In genomic region chr4:138163171-138163570, GRCh38 we compare ENCODE assay signal across 28 cellular contexts.
DNase-seq lines count a peak whose midpoint lies in the region; ATAC-seq, FAIRE-seq and TF ChIP-seq lines count a peak whose summit lies in the region.
"Had no signal": no experiment of that assay in that cellular context is flagged by ENCODE, and none has a peak within 500 bp of the region (broad histone marks: within the 10 kb centered on the region; RNA-seq: fewer than 3 reads in every experiment).

No MANE protein-coding gene starts in this region.

- TF ChIP-seq POLR2A in K562 (conservative IDR thresholded peaks at IDR 0.05) = no peak; the same call in 1 of the 2 replicates

- in situ Hi-C loops in K562 (cut with MboI) = no loop called here
- in situ Hi-C loops in GM13976 (cut with MboI; ENCODE audit: low sequenced_read_pairs, unreplicated experiment) = no loop called here

- dilution Hi-C loops in keratinocyte (cut with MboI; ENCODE audit: extremely low pct_ligation_motif_present, low sequenced_read_pairs) = no loop called here

- no TSS peak for BruUV-seq in K562 (replicated peaks; lab: Mats Ljungman, UMichigan)

- H3K27me3 Mint-ChIP-seq in natural killer cell treated with Interleukin-12 subunit alpha and Interleukin-12 subunit beta and Interleukin-15 and Interleukin-18, amount 100 ng/mL, for 72 hours = no peaks in the 10 kb centered on the region
- H3K27me3 Mint-ChIP-seq: CD4-positive, alpha-beta memory T cell; CD4-positive, CD25-positive, alpha-beta regulatory T cell had no signal

- H3K9me1 ChIP-seq in K562 (ENCODE audit: control insufficient read depth, insufficient read depth, low read length) (no peaks in the 10 kb centered on the region), keratinocyte (ENCODE audit: control insufficient read depth, extremely low read depth, insufficient read depth, low read length) (no peaks in the 10 kb centered on the region)

- no peak overlapping the region for H3K27ac ChIP-seq in HEK293 (ENCODE audit: extremely low read depth, low read depth, low read length)
- no peak overlapping the region for H3K27ac ChIP-seq in K562 (ENCODE audit: extremely low read depth, low read depth, low read length)
- peak overlapping the region; percentile 10 for H3K27ac ChIP-seq in epithelial cell of prostate
- H3K27ac ChIP-seq in keratinocyte (ENCODE audit: control insufficient read depth, insufficient read depth, low read length) = no peak overlapping the region
- H3K27ac ChIP-seq: BLaER1 had no signal

- 90% methylated on average over 2 of the region's 2 CpGs for WGBS in K562 (ENCODE audit: insufficient coverage, low coverage, missing lambda C conversion rate)

- POLR2A ChIA-PET in HEK293 (lab: Yijun Ruan, JAX) (no interaction called here), K562 (lab: Yijun Ruan, JAX) (interaction anchor here (1.6 kb wide), 1 partner anchor 30 kb away, joined by 3 read pairs; no protein-coding TSS in a partner anchor)

- TF ChIP-seq EP300 in K562 (IDR thresholded peaks at IDR 0.05; ENCODE audit: low read length) = no peak

- TF ChIP-seq RAD21 in K562 (CRISPR knock-in tag; conservative IDR thresholded peaks at IDR 0.05 in 1 of 2, IDR thresholded peaks at IDR 0.05 in 1 of 2) = no peak

- H3K4me1 Mint-ChIP-seq in natural killer cell treated with Interleukin-12 subunit alpha and Interleukin-12 subunit beta and Interleukin-15 and Interleukin-18, amount 100 ng/mL, for 72 hours (ENCODE audit: low read depth in 2 of 2) = no peaks in the 10 kb centered on the region
- H3K4me1 Mint-ChIP-seq: CD14-positive monocyte; CD4-positive, alpha-beta memory T cell; CD4-positive, CD25-positive, alpha-beta regulatory T cell; CD8-positive, alpha-beta memory T cell had no signal

- H3K27ac Mint-ChIP-seq in natural killer cell treated with Interleukin-12 subunit alpha and Interleukin-12 subunit beta and Interleukin-15 and Interleukin-18, amount 100 ng/mL, for 72 hours = no peak overlapping the region
- H3K27ac Mint-ChIP-seq: CD14-positive monocyte; CD4-positive, alpha-beta memory T cell; CD4-positive, CD25-positive, alpha-beta regulatory T cell; CD8-positive, alpha-beta memory T cell had no signal

- ATAC-seq in K562 (no peak), Right ventricle myocardium superior (ENCODE audit: poor library complexity) (no peak), HG03460 (IDR thresholded peaks at IDR 0.05; ENCODE audit: unreplicated experiment) (no peak)
- no peak for ATAC-seq in natural killer cell treated with Interleukin-12 subunit alpha and Interleukin-12 subunit beta and Interleukin-15 and Interleukin-18, amount 100 ng/mL, for 72 hours
- ATAC-seq: GM12878 had no signal

- H3K9me3 Mint-ChIP-seq in natural killer cell treated with Interleukin-12 subunit alpha and Interleukin-12 subunit beta and Interleukin-15 and Interleukin-18, amount 100 ng/mL, for 72 hours = peaks cover 6% of the 10 kb centered on the region

- H3K36me3 ChIP-seq in HEK293 (ENCODE audit: control insufficient read depth in 2 of 2, insufficient read depth in 1 of 2, low read length in 2 of 2) (no peaks in the 10 kb centered on the region), K562 (ENCODE audit: control insufficient read depth, insufficient read depth, low read length) (no peaks in the 10 kb centered on the region; the same call in 1 of the 3 replicates), keratinocyte (ENCODE audit: control insufficient read depth in 2 of 2, extremely low read depth in 1 of 2, insufficient read depth in 2 of 2, low read length in 2 of 2) (no peaks in the 10 kb centered on the region)
- H3K36me3 ChIP-seq: BE2C, BLaER1 had no signal

- H3K79me2 ChIP-seq in K562 (ENCODE audit: control insufficient read depth, insufficient read depth, low read length) (no peaks in the 10 kb centered on the region), keratinocyte (ENCODE audit: control insufficient read depth, insufficient read depth, low read length) (no peaks in the 10 kb centered on the region)

- intact Hi-C loops in K562 (cut with micrococcal nuclease) = no loop called here
- intact Hi-C loops in Right ventricle myocardium superior (cut with DNase I) = no loop called here

- H4K20me1 ChIP-seq in K562 (replicated peaks; ENCODE audit: control insufficient read depth, insufficient read depth, low read length) (no peaks in the 10 kb centered on the region), keratinocyte (ENCODE audit: control insufficient read depth, extremely low read depth, insufficient read depth, low read length) (no peaks in the 10 kb centered on the region)
- H4K20me1 ChIP-seq: BLaER1 had no signal

- H3K4me3 ChIP-seq in HEK293 (ENCODE audit: low read depth, low read length) = no peak overlapping the region
- H3K4me3 ChIP-seq in K562 = no peak overlapping the region
- H3K4me3 ChIP-seq in keratinocyte (ENCODE audit: control insufficient read depth in 2 of 3, extremely low read depth in 1 of 3, insufficient read depth in 2 of 3, low read depth in 1 of 3, low read length in 3 of 3) = no peak overlapping the region
- H3K4me3 ChIP-seq: BLaER1, GM12878 had no signal

- no peak for FAIRE-seq in K562 (lab: Jason Lieb, UNC)
- FAIRE-seq in keratinocyte (lab: Jason Lieb, UNC) = no peak
- FAIRE-seq: GM12878, GM12892, GM19239 had no signal

- H3K4me1 ChIP-seq in HEK293 (ENCODE audit: control insufficient read depth, insufficient read depth, low read length) (no peaks in the 10 kb centered on the region), K562 (replicated peaks in 1 of 2; ENCODE audit: control insufficient read depth in 2 of 2, insufficient read depth in 2 of 2, low read length in 2 of 2) (no peaks in the 10 kb centered on the region), keratinocyte (ENCODE audit: control insufficient read depth, extremely low read depth, insufficient read depth, low read length) (peaks cover 23% of the 10 kb centered on the region)
- H3K4me1 ChIP-seq: BLaER1 had no signal

- CTCF ChIA-PET in HEK293 (lab: Yijun Ruan, JAX) (interaction anchor here (0.6 kb wide), 1 partner anchor 9 kb away, joined by 5 read pairs; no protein-coding TSS in a partner anchor), K562 (lab: Yijun Ruan, JAX; ENCODE audit: low intra/inter-chr PET ratio) (interaction anchor here (0.6 kb wide), 1 partner anchor 319 kb away, joined by 3 read pairs; no protein-coding TSS in a partner anchor)

- H3K36me3 Mint-ChIP-seq in natural killer cell treated with Interleukin-12 subunit alpha and Interleukin-12 subunit beta and Interleukin-15 and Interleukin-18, amount 100 ng/mL, for 72 hours = no peaks in the 10 kb centered on the region
- H3K36me3 Mint-ChIP-seq: CD14-positive monocyte; CD4-positive, alpha-beta memory T cell; CD4-positive, CD25-positive, alpha-beta regulatory T cell; CD8-positive, alpha-beta memory T cell had no signal

- no peak overlapping the region for H3K4me2 ChIP-seq in K562 (ENCODE audit: insufficient read depth, low read length)
- peak overlapping the region; percentile 50 for H3K4me2 ChIP-seq in keratinocyte (ENCODE audit: control insufficient read depth, extremely low read depth, insufficient read depth, low read depth, low read length)
- H3K4me2 ChIP-seq: BLaER1 had no signal

- no peak for TF ChIP-seq CTCF in HEK293 (tag by site-specific recombination; IDR thresholded peaks at IDR 0.05)
- no peak for TF ChIP-seq CTCF in K562 (IDR thresholded peaks at IDR 0.05 in 2 of 3, conservative IDR thresholded peaks at IDR 0.05 in 1 of 3; ENCODE audit: insufficient read depth in 2 of 3, low read depth in 1 of 3, low read length in 3 of 3)
- TF ChIP-seq CTCF in keratinocyte (optimal IDR thresholded peaks at IDR 0.05 in 1 of 3, IDR thresholded peaks at IDR 0.05 in 1 of 3, conservative IDR thresholded peaks at IDR 0.05 in 1 of 3; ENCODE audit: extremely low read depth in 1 of 3, insufficient read depth in 2 of 3, low read length in 3 of 3) = no peak
- TF ChIP-seq CTCF in GM13976 (IDR thresholded peaks at IDR 0.05; ENCODE audit: borderline replicate concordance, control extremely low read depth, extremely low read depth, insufficient read depth, missing control alignments) = no peak

- no peaks in the 10 kb centered on the region for H3K27me3 ChIP-seq in K562 (ENCODE audit: control insufficient read depth in 2 of 2, insufficient read depth in 2 of 2, low read length in 2 of 2)
- H3K27me3 ChIP-seq in keratinocyte (ENCODE audit: control insufficient read depth, extremely low read depth, insufficient read depth, low read length) = no peaks in the 10 kb centered on the region
- H3K27me3 ChIP-seq: BE2C, BLaER1 had no signal

- no peak overlapping the region for H3K4me3 Mint-ChIP-seq in natural killer cell treated with Interleukin-12 subunit alpha and Interleukin-12 subunit beta and Interleukin-15 and Interleukin-18, amount 100 ng/mL, for 72 hours
- H3K4me3 Mint-ChIP-seq: CD14-positive monocyte; CD4-positive, alpha-beta memory T cell; CD4-positive, CD25-positive, alpha-beta regulatory T cell; CD8-positive, alpha-beta memory T cell had no signal

- no peaks in the 10 kb centered on the region for H3K9me3 ChIP-seq in HEK293 (ENCODE audit: control insufficient read depth, insufficient read depth, low read depth, low read length)
- H3K9me3 ChIP-seq in K562 (replicated peaks; ENCODE audit: control insufficient read depth, insufficient read depth, low read depth, low read length) = no peaks in the 10 kb centered on the region
- H3K9me3 ChIP-seq in keratinocyte (ENCODE audit: control insufficient read depth, low read depth, low read length) = no peaks in the 10 kb centered on the region
- H3K9me3 ChIP-seq: BE2C, BLaER1 had no signal

- H2AFZ ChIP-seq in K562 (ENCODE audit: low read depth, low read length) = no peak overlapping the region
- no peak overlapping the region for H2AFZ ChIP-seq in keratinocyte (ENCODE audit: control insufficient read depth, low read length)

- DNase-seq in K562 (ENCODE audit: extremely low read depth in 1 of 4, low spot score in 3 of 4) (no peak), epithelial cell of prostate (ENCODE audit: low read depth, low spot score) (no peak), keratinocyte (ENCODE audit: low read depth, low spot score) (no peak), Right ventricle myocardium superior (no peak), GM13976 (ENCODE audit: low spot score) (no peak)
- DNase-seq in natural killer cell treated with Interleukin-12 subunit alpha and Interleukin-12 subunit beta and Interleukin-15 and Interleukin-18, amount 100 ng/mL, for 72 hours (ENCODE audit: low spot score) = no peak
- DNase-seq: 8988T; ACHN; BE2C; C1 segment of cervical spinal cord; CD4-positive, alpha-beta memory T cell; CD4-positive, CD25-positive, alpha-beta regulatory T cell; CD8-positive, alpha-beta memory T cell; COR-L47; DMS 273 treated with DMSO at 0.1 percent for 48 hours; DMS153; DMS53; DMS79; DND-41; EL; GDM1 had no signal

- H3K9ac ChIP-seq in K562 (ENCODE audit: insufficient read depth in 1 of 2, low read depth in 2 of 2, low read length in 2 of 2) (no peak overlapping the region), keratinocyte (ENCODE audit: control insufficient read depth, extremely low read depth, insufficient read depth, low read length) (no peak overlapping the region)
- H3K9ac ChIP-seq: BLaER1 had no signal

TF ChIP-seq in HEK293, 187 proteins besides CTCF, POLR2A, EP300 and RAD21 (continues in another document):
- TF ChIP-seq ZNF354C (tag by site-specific recombination; IDR thresholded peaks at IDR 0.05; ENCODE audit: borderline replicate concordance, low read depth) = no peak

TF ChIP-seq in K562, 482 proteins besides CTCF, POLR2A, EP300 and RAD21 (continues in another document):
- TF ChIP-seq SAFB2 (IDR thresholded peaks at IDR 0.05; ENCODE audit: borderline replicate concordance, low read depth, low read length, severe bottlenecking) = no peak
